In genomic region chr1:88180449-88181108, GRCh38 we compare ENCODE assay signal across 8 cellular contexts.
A peak's percentile ranks its signal among the peaks of the same experiment; 100 is the strongest.
DNase-seq lines count a peak whose midpoint lies in the region; ATAC-seq and TF ChIP-seq lines count a peak whose summit lies in the region.

No MANE protein-coding gene starts in this region.

- no peak overlapping the region for H3K4me2 ChIP-seq in Loucy (ENCODE audit: low read depth, low read length, poor library complexity, severe bottlenecking)
- no peak overlapping the region for H3K4me2 ChIP-seq in trophoblast cell (ENCODE audit: low read length)

- H3K4me1 ChIP-seq in Loucy (ENCODE audit: insufficient read depth, low read length, poor library complexity, severe bottlenecking) (no peaks in the 10 kb centered on the region), trophoblast cell (ENCODE audit: control insufficient read depth in 1 of 2, insufficient read depth in 2 of 2, low read length in 2 of 2) (peaks cover 5 to 6% of the 10 kb centered on the region in 2 experiments), aorta (ENCODE audit: control insufficient read depth in 1 of 2, insufficient read depth in 2 of 2, low read length in 2 of 2) (no peaks in the 10 kb centered on the region)

- H3K27ac ChIP-seq in trophoblast cell (ENCODE audit: low read depth, low read length) (no peak overlapping the region), aorta (ENCODE audit: low read depth in 1 of 2, low read length in 2 of 2) (no peak overlapping the region)

- no CpG with 5 or more reads among the region's 8 CpGs for WGBS in trophoblast cell (ENCODE audit: extremely low coverage, insufficient coverage, insufficient read length)
- WGBS in aorta, 2 donors: 45 to 54% methylated on average over 8 of the region's 8 CpGs

- H3K27me3 ChIP-seq in Loucy (ENCODE audit: insufficient read depth, low read length, poor library complexity, severe bottlenecking) (no peaks in the 10 kb centered on the region), trophoblast cell (ENCODE audit: insufficient read depth, low read length) (no peaks in the 10 kb centered on the region), aorta (ENCODE audit: control insufficient read depth in 1 of 2, insufficient read depth in 2 of 2, low read length in 1 of 2) (peaks cover 0 to 2% of the 10 kb centered on the region in 2 donors)

- no peaks in the 10 kb centered on the region for H4K20me1 ChIP-seq in Loucy (ENCODE audit: insufficient read depth, low read length, poor library complexity, severe bottlenecking)

- peak overlapping the region; percentile 24 for H4K12ac ChIP-seq in trophoblast cell (ENCODE audit: low read depth, low read length)

- peak; percentile 96 for TF ChIP-seq CTCF in GM12865 (IDR thresholded peaks at IDR 0.05; ENCODE audit: insufficient read depth, low read depth, low read length, missing control alignments)
- peak; percentile 99 for TF ChIP-seq CTCF in Loucy (conservative IDR thresholded peaks at IDR 0.05; ENCODE audit: low read length)

- H3K9ac ChIP-seq in Loucy (ENCODE audit: low read depth, low read length, poor library complexity, severe bottlenecking) (no peak overlapping the region), trophoblast cell (ENCODE audit: low read length) (no peak overlapping the region)

- peak; percentile 82 for DNase-seq in GM12865 (ENCODE audit: low read depth)
- DNase-seq in HCEC 1CT: peak; percentile 42
- DNase-seq in RPMI7951 (ENCODE audit: low read depth): peak; percentile 38
- peak; percentile 10 for DNase-seq in activated effector memory CD4-positive, alpha-beta T cell treated with Interleukin-2 at 50 U/mL for 16 hours
- DNase-seq in globus pallidus (ENCODE audit: low spot score): peak; percentile 80
- DNase-seq in trophoblast cell: peak; percentile 57 to 85
- DNase-seq in aorta: peak; percentile 66 to 77

- H3K36me3 ChIP-seq in Loucy (ENCODE audit: insufficient read depth, low read length) (no peaks in the 10 kb centered on the region), trophoblast cell (ENCODE audit: control insufficient read depth in 1 of 2, insufficient read depth in 2 of 2, low read length in 2 of 2) (no peaks in the 10 kb centered on the region), aorta (ENCODE audit: control insufficient read depth in 1 of 2, insufficient read depth in 2 of 2, low read length in 1 of 2) (no peaks in the 10 kb centered on the region)

- no peak overlapping the region for H3K14ac ChIP-seq in trophoblast cell (ENCODE audit: low read length)

- no peaks in the 10 kb centered on the region for H3K79me2 ChIP-seq in Loucy (ENCODE audit: insufficient read depth, low read length)
- no peaks in the 10 kb centered on the region for H3K79me2 ChIP-seq in trophoblast cell (ENCODE audit: control insufficient read depth, insufficient read depth, low read length, poor library complexity)

- H3K9me3 ChIP-seq in Loucy (ENCODE audit: insufficient read depth, low read depth, low read length) (no peaks in the 10 kb centered on the region), trophoblast cell (ENCODE audit: insufficient read depth, low read depth, low read length) (no peaks in the 10 kb centered on the region), aorta (ENCODE audit: control insufficient read depth, low read length) (no peaks in the 10 kb centered on the region)

- no peaks in the 10 kb centered on the region for H3F3A ChIP-seq in Loucy (ENCODE audit: low read depth)

- ATAC-seq in aorta (ENCODE audit: low FRiP score): peak; percentile 88

- peak overlapping the region; percentile 42 for H4K8ac ChIP-seq in trophoblast cell (ENCODE audit: low read depth, low read length)

- H2AFZ ChIP-seq in Loucy (ENCODE audit: low read length) (peak overlapping the region; percentile 26; the same call in 1 of the 2 replicates), trophoblast cell (ENCODE audit: insufficient read depth, low read length, poor library complexity) (no peak overlapping the region)

- no peak overlapping the region for H3K23ac ChIP-seq in trophoblast cell (ENCODE audit: low read length)

- H3K4me3 ChIP-seq in GM12865 (ENCODE audit: low read depth, low read length): no peak overlapping the region
- no peak overlapping the region for H3K4me3 ChIP-seq in Loucy (ENCODE audit: low read length, poor library complexity, severe bottlenecking)
- no peak overlapping the region for H3K4me3 ChIP-seq in trophoblast cell (ENCODE audit: low read depth, low read length)
- no peak overlapping the region for H3K4me3 ChIP-seq in aorta (ENCODE audit: low read length in 2 of 2)

- peak overlapping the region; percentile 46 for H2BK120ac ChIP-seq in trophoblast cell (ENCODE audit: insufficient read depth, low read length, poor library complexity)

- H2BK5ac ChIP-seq in trophoblast cell (ENCODE audit: low read depth, low read length, poor library complexity): no peak overlapping the region

- H3K9me2 ChIP-seq in Loucy (replicated peaks; ENCODE audit: low read depth, low read length): no peaks in the 10 kb centered on the region

- H3K79me1 ChIP-seq in trophoblast cell (ENCODE audit: low read length): peaks cover 10% of the 10 kb centered on the region

- H3K4ac ChIP-seq in trophoblast cell (ENCODE audit: low read depth, low read length): no peak overlapping the region

- H3K18ac ChIP-seq in trophoblast cell (ENCODE audit: low read length): no peak overlapping the region

- intact Hi-C loops in aorta (cut with DNase I): no loop called here

- H4K91ac ChIP-seq in trophoblast cell (ENCODE audit: low read depth, low read length): peak overlapping the region; percentile 43

- H2BK12ac ChIP-seq in trophoblast cell (ENCODE audit: low read length): peak overlapping the region; percentile 53

- no peak overlapping the region for H2AK5ac ChIP-seq in trophoblast cell (ENCODE audit: low read length)

Comparison
In these comparisons a context has a peak if more than half of its experiments do, and no peak if none do; other contexts are left out.
1. DNase-seq: peak in every context shown above with its lines; median percentile 82 in GM12865; 80 in globus pallidus; 72 in aorta; 71 in trophoblast cell; 42 in HCEC 1CT; 38 in RPMI7951; 10 in activated effector memory CD4-positive, alpha-beta T cell treated with Interleukin-2 at 50 U/mL for 16 hours.